In genomic region chr12:47228802-47229201, GRCh38 we compare ENCODE assay signal across 13 cellular contexts.
"Had no signal": no experiment of that assay in that cellular context is flagged by ENCODE, and none has a peak within 500 bp of the region (broad histone marks: within the 10 kb centered on the region; RNA-seq: fewer than 3 reads in every experiment).

No MANE protein-coding gene starts in this region.

- H3K27me3 ChIP-seq: cardiac muscle cell, gastrocnemius medialis, heart right ventricle, pancreas, tibial artery, uterus had no signal

- ATAC-seq: gastrocnemius medialis, heart right ventricle, left ventricle myocardium superior had no signal

- H3K4me1 ChIP-seq: gastrocnemius medialis, uterus had no signal

- DNase-seq: cortex of kidney; effector CD8-positive, alpha-beta T cell; gastrocnemius medialis; heart right ventricle; left ventricle myocardium superior; mesendoderm; pancreas; stimulated activated CD4-positive, alpha-beta T cell treated with anti-CD3 and anti-CD28 coated beads, Interleukin-4, amount 100 ng/mL, for 4 hours; tibial artery; uterus; WERI-Rb-1 had no signal

- H3K36me3 ChIP-seq: cardiac muscle cell, gastrocnemius medialis, pancreas, tibial artery, uterus, WERI-Rb-1 had no signal

- H3K4me3 ChIP-seq: cardiac muscle cell, gastrocnemius medialis, heart right ventricle, pancreas, tibial artery, uterus had no signal

- H3K9me3 Mint-ChIP-seq: activated T-helper 2 cell treated with anti-CD3 and anti-CD28 coated beads, Interferon-gamma antibody, Interleukin-2, Interleukin-4, amounts not matched to agents 10 μg/mL and 5 μg/mL and 100 μg/mL, durations not matched to agents 14 hours and 24 hours and 36 hours had no signal

- H3K27ac ChIP-seq: cardiac muscle cell, gastrocnemius medialis, heart right ventricle, pancreas, tibial artery, uterus, WERI-Rb-1 had no signal

- H3K9me3 ChIP-seq: gastrocnemius medialis, heart right ventricle, pancreas, tibial artery, uterus had no signal
